In genomic region chr3:137692803-137693431, GRCh38 we compare ENCODE assay signal across 8 cellular contexts.
DNase-seq lines count a peak whose midpoint lies in the region; ATAC-seq and TF ChIP-seq lines count a peak whose summit lies in the region.

No MANE protein-coding gene starts in this region.

- H3K27ac Mint-ChIP-seq in activated T-cell treated with anti-CD3 and anti-CD28 coated beads, Interleukin-2, amount 50 U/mL, for 72 hours = no peak overlapping the region

- intact Hi-C loops in heart right ventricle (cut with DNase I) (loop anchor here in 3 of 10 donors (10.0 kb wide), 1 partner anchor 588 kb away; no protein-coding TSS in a partner anchor), cardiac septum (cut with DNase I) (loop anchor here (10.0 kb wide), 1 partner anchor 588 kb away; no protein-coding TSS in a partner anchor), aorta (cut with DNase I) (no loop called here)

- no peaks in the 10 kb centered on the region for H3K4me1 Mint-ChIP-seq in activated T-cell treated with anti-CD3 and anti-CD28 coated beads, Interleukin-2, amount 50 U/mL, for 72 hours (ENCODE audit: low read depth)

- no peak overlapping the region for H3K4me3 Mint-ChIP-seq in activated T-cell treated with anti-CD3 and anti-CD28 coated beads, Interleukin-2, amount 50 U/mL, for 72 hours

- H3K4me3 ChIP-seq in heart right ventricle = no peak overlapping the region
- H3K4me3 ChIP-seq in aorta (ENCODE audit: low read length in 2 of 2) = no peak overlapping the region

- peaks cover 0 to 14% (median 0%) of the 10 kb centered on the region in 7 donors for H3K27me3 ChIP-seq in heart right ventricle
- H3K27me3 ChIP-seq in aorta (ENCODE audit: control insufficient read depth in 1 of 2, insufficient read depth in 2 of 2, low read length in 1 of 2) = peaks cover 0 to 2% of the 10 kb centered on the region in 2 donors

- no peaks in the 10 kb centered on the region for H3K36me3 ChIP-seq in heart right ventricle
- no peaks in the 10 kb centered on the region for H3K36me3 ChIP-seq in aorta (ENCODE audit: control insufficient read depth in 1 of 2, insufficient read depth in 2 of 2, low read length in 1 of 2)

- WGBS in heart right ventricle, 2 donors = 26 to 31% methylated on average over 6 of the region's 6 CpGs
- WGBS in aorta, 2 donors = 22 to 26% methylated on average over 6 of the region's 6 CpGs

- no peak for DNase-seq in heart right ventricle
- DNase-seq in cardiac septum (ENCODE audit: low spot score) = no peak
- peak; percentile 50 for DNase-seq in NCI-H1694 treated with DMSO at 0.1 percent for 48 hours (lab: John Stamatoyannopoulos, UW)
- DNase-seq in ecto neural progenitor cell (ENCODE audit: low spot score) = peak; percentile 78
- no peak for DNase-seq in aorta
- no peak for DNase-seq in stimulated activated CD4-positive, alpha-beta T cell treated with anti-CD3 and anti-CD28 coated beads, Interleukin-4, amount 100 ng/mL, for 1 hour
- no peak for DNase-seq in activated T-cell treated with anti-CD3 and anti-CD28 coated beads, Interleukin-2, amount 50 U/mL, for 72 hours
- DNase-seq in activated naive CD4-positive, alpha-beta T cell treated with Interleukin-2 at 50 U/mL for 16 hours = no peak

- H3K36me3 Mint-ChIP-seq in activated T-cell treated with anti-CD3 and anti-CD28 coated beads, Interleukin-2, amount 50 U/mL, for 72 hours (ENCODE audit: insufficient read depth in 2 of 2) = no peaks in the 10 kb centered on the region

- H3K9me3 ChIP-seq in heart right ventricle (peaks cover 0 to 2% (median 0%) of the 10 kb centered on the region in 11 donors), aorta (ENCODE audit: control insufficient read depth, low read length) (no peaks in the 10 kb centered on the region)

- no peak overlapping the region for H3K27ac ChIP-seq in heart right ventricle
- H3K27ac ChIP-seq in aorta (ENCODE audit: low read depth in 1 of 2, low read length in 2 of 2) = no peak overlapping the region

- ATAC-seq in heart right ventricle (no peak), aorta (ENCODE audit: low FRiP score) (peak; percentile 36)
- no peak for ATAC-seq in activated T-cell treated with anti-CD3 and anti-CD28 coated beads, Interleukin-2, amount 50 U/mL, for 72 hours (replicated peaks in 1 of 2)

- H3K4me1 ChIP-seq in heart right ventricle = no peaks in the 10 kb centered on the region
- H3K4me1 ChIP-seq in aorta (ENCODE audit: control insufficient read depth in 1 of 2, insufficient read depth in 2 of 2, low read length in 2 of 2) = no peaks in the 10 kb centered on the region

- TF ChIP-seq CTCF in heart right ventricle (IDR thresholded peaks at IDR 0.05) = peak in 7 of 9 donors; percentile 28 to 60 (median 44)

- H3K27me3 Mint-ChIP-seq in activated T-cell treated with anti-CD3 and anti-CD28 coated beads, Interleukin-2, amount 50 U/mL, for 72 hours (ENCODE audit: low read depth) = no peaks in the 10 kb centered on the region

- peaks cover 2 to 5% of the 10 kb centered on the region in 2 donors for H3K9me3 Mint-ChIP-seq in activated T-cell treated with anti-CD3 and anti-CD28 coated beads, Interleukin-2, amount 50 U/mL, for 72 hours

Comparison
In these comparisons a context has a peak if more than half of its experiments do, and no peak if none do; other contexts are left out.
1. DNase-seq: peak in NCI-H1694 treated with DMSO at 0.1 percent for 48 hours (single experiment) and ecto neural progenitor cell (single experiment); none in heart right ventricle (0 of 2), cardiac septum (single experiment), aorta (0 of 2), stimulated activated CD4-positive, alpha-beta T cell treated with anti-CD3 and anti-CD28 coated beads, Interleukin-4, amount 100 ng/mL, for 1 hour (single experiment), activated T-cell treated with anti-CD3 and anti-CD28 coated beads, Interleukin-2, amount 50 U/mL, for 72 hours (0 of 2) and activated naive CD4-positive, alpha-beta T cell treated with Interleukin-2 at 50 U/mL for 16 hours (single experiment).